In the genomic region with DNA sequence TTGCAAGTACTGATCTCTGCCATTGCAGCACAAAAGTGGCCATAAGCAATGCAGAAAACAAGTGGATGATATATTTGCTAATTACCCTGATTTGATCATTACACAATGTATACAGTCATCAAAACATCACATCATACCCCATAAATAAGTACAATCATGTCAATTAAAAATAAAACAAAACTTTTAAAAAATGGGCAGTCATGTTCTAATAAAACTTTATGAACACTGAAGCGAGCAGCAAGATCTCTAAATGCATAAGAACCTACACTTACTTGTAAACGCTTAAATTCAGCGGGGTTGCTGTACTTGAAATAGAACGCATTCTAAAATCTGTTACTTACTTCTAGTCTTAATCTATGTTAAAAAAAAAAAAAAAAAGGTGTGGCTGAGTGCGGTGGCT, we compare ENCODE assay signal across 26 cellular contexts.
DNase-seq lines count a peak whose midpoint lies in the region; ATAC-seq, FAIRE-seq and TF ChIP-seq lines count a peak whose summit lies in the region.
"Had no signal": no experiment of that assay in that cellular context is flagged by ENCODE, and none has a peak within 500 bp of the region (broad histone marks: within the 10 kb centered on the region; RNA-seq: fewer than 3 reads in every experiment).

No MANE protein-coding gene starts in this region.

- TF ChIP-seq EP300 in GM12878 (IDR thresholded peaks at IDR 0.05; ENCODE audit: borderline replicate concordance in 1 of 2, control insufficient read depth in 1 of 2, low read depth in 2 of 2, low read length in 2 of 2) (no peak), transverse colon (IDR thresholded peaks at IDR 0.05; ENCODE audit: low read depth) (no peak)

- H3K9me3 ChIP-seq in cardiac muscle cell (ENCODE audit: low read depth) (no peaks in the 10 kb centered on the region), GM12878 (replicated peaks; ENCODE audit: control insufficient read depth, insufficient read depth, low read length) (peaks cover 9% of the 10 kb centered on the region), transverse colon (peaks cover 0 to 17% of the 10 kb centered on the region in 2 donors)
- H3K9me3 ChIP-seq: BE2C had no signal

- POLR2A ChIA-PET in GM12878 (lab: Charles Lee): no interaction called here

- no TSS peak for BruUV-seq in GM12878 (replicated peaks; lab: Mats Ljungman, UMichigan)

- H3K79me2 ChIP-seq in GM12878 (ENCODE audit: control insufficient read depth, insufficient read depth, low read length): no peaks in the 10 kb centered on the region

- no peak overlapping the region for H3K4me2 ChIP-seq in GM12878 (ENCODE audit: control insufficient read depth, insufficient read depth)
- H3K4me2 ChIP-seq: BLaER1 had no signal

- H3K27ac ChIP-seq in cardiac muscle cell (peak overlapping the region; percentile 45), GM12878 (ENCODE audit: control insufficient read depth, insufficient read depth) (no peak overlapping the region), transverse colon (no peak overlapping the region)
- H3K27ac ChIP-seq: 22Rv1, BLaER1 had no signal

- no peak overlapping the region for H3K9ac ChIP-seq in GM12878 (ENCODE audit: control insufficient read depth, insufficient read depth, low read length)
- H3K9ac ChIP-seq: BLaER1 had no signal

- H3K36me3 ChIP-seq in cardiac muscle cell (peaks cover 12% of the 10 kb centered on the region), GM12878 (ENCODE audit: control insufficient read depth in 2 of 2, insufficient read depth in 2 of 2, low read length in 1 of 2) (peaks cover 4 to 22% of the 10 kb centered on the region in 2 experiments), transverse colon (peaks cover 0 to 74% (median 12%) of the 10 kb centered on the region in 4 donors)

- 99% methylated on average over 5 of the region's 5 CpGs for WGBS in GM12878 (ENCODE audit: insufficient coverage, insufficient replicate concordance, low lambda C conversion rate, missing lambda C conversion rate)
- 97 to 98% methylated on average over 5 of the region's 5 CpGs for whole genome bisulfite sequencing in transverse colon (ENCODE audit: low coverage in 1 of 2), 2 donors

- H4K20me1 ChIP-seq in GM12878 (ENCODE audit: control insufficient read depth, insufficient read depth): no peaks in the 10 kb centered on the region
- H4K20me1 ChIP-seq: BLaER1 had no signal

- no peak for TF ChIP-seq POLR2A in GM12878 (IDR thresholded peaks at IDR 0.05; ENCODE audit: low read depth, low read length)
- TF ChIP-seq POLR2A in transverse colon (IDR thresholded peaks at IDR 0.05): no peak
- no peak for TF ChIP-seq POLR2A in GM12892 (IDR thresholded peaks at IDR 0.05; ENCODE audit: low read depth, low read length)

- H3K4me3 ChIP-seq in cardiac muscle cell: no peak overlapping the region
- H3K4me3 ChIP-seq in GM12878: no peak overlapping the region
- no peak overlapping the region for H3K4me3 ChIP-seq in transverse colon
- H3K4me3 ChIP-seq: BLaER1 had no signal

- SMC1A ChIA-PET in GM12878 (lab: Charles Lee; ENCODE audit: uncharacterized antibody, unreplicated experiment): no interaction called here

- TF ChIP-seq CTCF in cardiac muscle cell (IDR thresholded peaks at IDR 0.05; ENCODE audit: low read depth, low read length) (no peak), GM12878 (IDR thresholded peaks at IDR 0.05 in 2 of 3, conservative IDR thresholded peaks at IDR 0.05 in 1 of 3; ENCODE audit: control insufficient read depth in 2 of 3, extremely low read depth in 1 of 3, insufficient read depth in 1 of 3, low read depth in 3 of 3, low read length in 3 of 3) (no peak), transverse colon (IDR thresholded peaks at IDR 0.05) (no peak)

- ATAC-seq in GM12878: no peak

- CTCF ChIA-PET in GM12878 (lab: Yijun Ruan, JAX): no interaction called here

- H2AFZ ChIP-seq in GM12878 (ENCODE audit: control insufficient read depth, low read depth, low read length): no peak overlapping the region

- no peak for TF ChIP-seq RAD21 in GM12878 (IDR thresholded peaks at IDR 0.05; ENCODE audit: insufficient read depth, low read depth, low read length)

- H3K4me1 ChIP-seq in cardiac muscle cell (ENCODE audit: low read depth): peaks cover 9% of the 10 kb centered on the region
- H3K4me1 ChIP-seq in GM12878 (ENCODE audit: control insufficient read depth, insufficient read depth, low read length): no peaks in the 10 kb centered on the region
- H3K4me1 ChIP-seq in transverse colon: no peaks in the 10 kb centered on the region
- H3K4me1 ChIP-seq: BE2C, BLaER1 had no signal

- H3K27me3 ChIP-seq in cardiac muscle cell: no peaks in the 10 kb centered on the region
- no peaks in the 10 kb centered on the region for H3K27me3 ChIP-seq in GM12878 (replicated peaks in 1 of 2; ENCODE audit: control insufficient read depth in 2 of 2, insufficient read depth in 2 of 2, low read length in 1 of 2)
- H3K27me3 ChIP-seq in transverse colon: no peaks in the 10 kb centered on the region
- H3K27me3 ChIP-seq: BE2C, BLaER1 had no signal

- RAD21 ChIA-PET in GM12878 (lab: Charles Lee; ENCODE audit: unreplicated experiment): no interaction called here

- no peak for DNase-seq in cardiac muscle cell (ENCODE audit: low read depth in 1 of 2, low spot score in 1 of 2)
- DNase-seq in cardiac septum (ENCODE audit: low spot score): no peak
- no peak for DNase-seq in GM12878 (ENCODE audit: low read depth, low spot score)
- DNase-seq in cerebellar cortex (ENCODE audit: low spot score): peak; percentile 4
- DNase-seq in transverse colon: no peak
- no peak for DNase-seq in GM19238 (ENCODE audit: insufficient read length, low spot score)
- no peak for DNase-seq in GM12892 (ENCODE audit: insufficient read length)
- DNase-seq: ACHN; BE2C; C1 segment of cervical spinal cord; CD4-positive, alpha-beta memory T cell; CD4-positive, CD25-positive, alpha-beta regulatory T cell; CD8-positive, alpha-beta memory T cell; COR-L47; DMS 273 treated with DMSO at 0.1 percent for 48 hours; DMS153; DMS53; DMS79; DND-41; EL; GDM1 had no signal

- FAIRE-seq in GM12878 (lab: Jason Lieb, UNC): no peak
- no peak for FAIRE-seq in GM12892 (lab: Jason Lieb, UNC)
- FAIRE-seq: GM12891, GM18507, GM19239 had no signal

- in situ Hi-C loops in GM12878 (cut with MboI) (no loop called here), transverse colon (cut with MboI; ENCODE audit: low pct_ligation_motif_present in 1 of 4, low pct_unique_long_range_greater_than_20kb in 1 of 4, low sequenced_read_pairs in 3 of 4) (no loop called here)

- intact Hi-C loops in cardiac septum (cut with DNase I): loop anchor here (5.0 kb wide), 1 partner anchor 39 kb away; no protein-coding TSS in a partner anchor
- intact Hi-C loops in GM12878 (cut with micrococcal nuclease; ENCODE audit: unreplicated experiment): no loop called here
- intact Hi-C loops in transverse colon (cut with DNase I; ENCODE audit: low total_unique reads): no loop called here

TF ChIP-seq in GM12878, 131 proteins besides CTCF, POLR2A, EP300 and RAD21 (continues in another document):
- TF ChIP-seq CHD2 (IDR thresholded peaks at IDR 0.05; ENCODE audit: borderline replicate concordance, low read depth, low read length) (no peak), IKZF2 (IDR thresholded peaks at IDR 0.05) (no peak), MEF2A (IDR thresholded peaks at IDR 0.05; ENCODE audit: insufficient read depth, low read depth, low read length) (no peak)
- TF ChIP-seq, protein P1, sequence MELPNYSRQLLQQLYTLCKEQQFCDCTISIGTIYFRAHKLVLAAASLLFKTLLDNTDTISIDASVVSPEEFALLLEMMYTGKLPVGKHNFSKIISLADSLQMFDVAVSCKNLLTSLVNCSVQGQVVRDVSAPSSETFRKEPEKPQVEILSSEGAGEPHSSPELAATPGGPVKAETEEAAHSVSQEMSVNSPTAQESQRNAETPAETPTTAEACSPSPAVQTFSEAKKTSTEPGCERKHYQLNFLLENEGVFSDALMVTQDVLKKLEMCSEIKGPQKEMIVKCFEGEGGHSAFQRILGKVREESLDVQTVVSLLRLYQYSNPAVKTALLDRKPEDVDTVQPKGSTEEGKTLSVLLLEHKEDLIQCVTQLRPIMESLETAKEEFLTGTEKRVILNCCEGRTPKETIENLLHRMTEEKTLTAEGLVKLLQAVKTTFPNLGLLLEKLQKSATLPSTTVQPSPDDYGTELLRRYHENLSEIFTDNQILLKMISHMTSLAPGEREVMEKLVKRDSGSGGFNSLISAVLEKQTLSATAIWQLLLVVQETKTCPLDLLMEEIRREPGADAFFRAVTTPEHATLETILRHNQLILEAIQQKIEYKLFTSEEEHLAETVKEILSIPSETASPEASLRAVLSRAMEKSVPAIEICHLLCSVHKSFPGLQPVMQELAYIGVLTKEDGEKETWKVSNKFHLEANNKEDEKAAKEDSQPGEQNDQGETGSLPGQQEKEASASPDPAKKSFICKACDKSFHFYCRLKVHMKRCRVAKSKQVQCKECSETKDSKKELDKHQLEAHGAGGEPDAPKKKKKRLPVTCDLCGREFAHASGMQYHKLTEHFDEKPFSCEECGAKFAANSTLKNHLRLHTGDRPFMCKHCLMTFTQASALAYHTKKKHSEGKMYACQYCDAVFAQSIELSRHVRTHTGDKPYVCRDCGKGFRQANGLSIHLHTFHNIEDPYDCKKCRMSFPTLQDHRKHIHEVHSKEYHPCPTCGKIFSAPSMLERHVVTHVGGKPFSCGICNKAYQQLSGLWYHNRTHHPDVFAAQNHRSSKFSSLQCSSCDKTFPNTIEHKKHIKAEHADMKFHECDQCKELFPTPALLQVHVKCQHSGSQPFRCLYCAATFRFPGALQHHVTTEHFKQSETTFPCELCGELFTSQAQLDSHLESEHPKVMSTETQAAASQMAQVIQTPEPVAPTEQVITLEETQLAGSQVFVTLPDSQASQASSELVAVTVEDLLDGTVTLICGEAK (IDR thresholded peaks at IDR 0.05; ENCODE audit: borderline replicate concordance): peak; percentile 42; the same call in 1 of the 2 replicates
- TF ChIP-seq, protein P2, sequence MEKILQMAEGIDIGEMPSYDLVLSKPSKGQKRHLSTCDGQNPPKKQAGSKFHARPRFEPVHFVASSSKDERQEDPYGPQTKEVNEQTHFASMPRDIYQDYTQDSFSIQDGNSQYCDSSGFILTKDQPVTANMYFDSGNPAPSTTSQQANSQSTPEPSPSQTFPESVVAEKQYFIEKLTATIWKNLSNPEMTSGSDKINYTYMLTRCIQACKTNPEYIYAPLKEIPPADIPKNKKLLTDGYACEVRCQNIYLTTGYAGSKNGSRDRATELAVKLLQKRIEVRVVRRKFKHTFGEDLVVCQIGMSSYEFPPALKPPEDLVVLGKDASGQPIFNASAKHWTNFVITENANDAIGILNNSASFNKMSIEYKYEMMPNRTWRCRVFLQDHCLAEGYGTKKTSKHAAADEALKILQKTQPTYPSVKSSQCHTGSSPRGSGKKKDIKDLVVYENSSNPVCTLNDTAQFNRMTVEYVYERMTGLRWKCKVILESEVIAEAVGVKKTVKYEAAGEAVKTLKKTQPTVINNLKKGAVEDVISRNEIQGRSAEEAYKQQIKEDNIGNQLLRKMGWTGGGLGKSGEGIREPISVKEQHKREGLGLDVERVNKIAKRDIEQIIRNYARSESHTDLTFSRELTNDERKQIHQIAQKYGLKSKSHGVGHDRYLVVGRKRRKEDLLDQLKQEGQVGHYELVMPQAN (conservative IDR thresholded peaks at IDR 0.05): no peak
